18 cellular contexts compared by ENCODE assay signal in genomic region chr12:10553148-10553547, GRCh38. TPM values are rescaled to one million over a fixed set of nuclear protein-coding genes. Genes with fewer than 3 reads are reported as not detected.
"Had no signal": no experiment of that assay in that cellular context is flagged by ENCODE, and none has a peak within 500 bp of the region (broad histone marks: within the 10 kb centered on the region; RNA-seq: fewer than 3 reads in every experiment).

No MANE protein-coding gene starts in this region.

- H3K36me3 ChIP-seq: cardiac muscle cell, lower lobe of right lung had no signal

- H3K4me3 Mint-ChIP-seq: activated CD4-positive, alpha-beta T cell treated with anti-CD3 and anti-CD28 coated beads, Interleukin-2, amount 10 ng/mL, durations not matched to agents 24 days and 14 days; activated naive CD4-positive, alpha-beta T cell treated with anti-CD3 and anti-CD28 coated beads, Interleukin-2, amount 10 ng/mL, durations not matched to agents 7 days and 5 days; type B pancreatic cell had no signal

- H3K4me1 ChIP-seq: lower lobe of right lung had no signal

- H3K27ac ChIP-seq: cardiac muscle cell, hepatocyte, lower lobe of right lung had no signal

- H3K27ac Mint-ChIP-seq: activated CD4-positive, alpha-beta T cell treated with anti-CD3 and anti-CD28 coated beads, Interleukin-2, amount 10 ng/mL, durations not matched to agents 24 days and 14 days; activated naive CD4-positive, alpha-beta T cell treated with anti-CD3 and anti-CD28 coated beads, Interleukin-2, amount 10 ng/mL, durations not matched to agents 7 days and 5 days; type B pancreatic cell had no signal

- H3K9me3 Mint-ChIP-seq: activated naive CD4-positive, alpha-beta T cell treated with anti-CD3 and anti-CD28 coated beads, Interleukin-2, amount 10 ng/mL, durations not matched to agents 7 days and 5 days; type B pancreatic cell had no signal

- H3K4me1 Mint-ChIP-seq: activated CD4-positive, alpha-beta T cell treated with anti-CD3 and anti-CD28 coated beads, Interleukin-2, amount 10 ng/mL, durations not matched to agents 24 days and 14 days had no signal

- H3K27me3 ChIP-seq: cardiac muscle cell, hepatocyte had no signal

- H3K4me3 ChIP-seq: cardiac muscle cell, hepatocyte, lower lobe of right lung had no signal

- H3K9me3 ChIP-seq: lower lobe of right lung had no signal

- DNase-seq: activated CD4-positive, alpha-beta T cell treated with anti-CD3 and anti-CD28 coated beads, Interleukin-2, amount 10 ng/mL, durations not matched to agents 24 days and 14 days; activated CD4-positive, CD25-positive, alpha-beta regulatory T cell; activated effector memory CD4-positive, alpha-beta T cell treated with Interleukin-2 at 50 U/mL for 16 hours; activated naive CD4-positive, alpha-beta T cell treated with anti-CD3 and anti-CD28 coated beads, Interleukin-2, amount 10 ng/mL, durations not matched to agents 7 days and 5 days; dermis blood vessel endothelial cell; effector memory CD4-positive, alpha-beta T cell; islet precursor cell; lower lobe of right lung; occipital lobe; posterior cingulate gyrus; stimulated activated CD4-positive, alpha-beta T cell treated with anti-CD3 and anti-CD28 coated beads, Interleukin-12 subunit alpha, Interleukin-12 subunit beta, amount 100 ng/mL, for 4 hours; stimulated activated CD4-positive, alpha-beta T cell treated with anti-CD3 and anti-CD28 coated beads, Interleukin-1b, Interleukin-23, amount 100 ng/mL, for 48 hours; stimulated activated CD8-positive, alpha-beta memory T cell treated with anti-CD3 and anti-CD28 coated beads, Interleukin-4, amount 100 ng/mL, for 48 hours; stimulated activated naive CD4-positive, alpha-beta T cell treated with Interleukin-2 at 50 U/mL for 16 hours; T1000 had no signal

- H3K36me3 Mint-ChIP-seq: activated naive CD4-positive, alpha-beta T cell treated with anti-CD3 and anti-CD28 coated beads, Interleukin-2, amount 10 ng/mL, durations not matched to agents 7 days and 5 days; type B pancreatic cell had no signal

- ATAC-seq: lower lobe of right lung had no signal

RNA-seq across cellular contexts. Expression of gene EIF2S3B, which starts 47.5 kb away (rescaled TPM):
- polyA plus RNA-seq: hepatocyte had no signal
